Comparison of ENCODE assay signal across 8 cellular contexts in genomic region chr3:14261229-14261628, GRCh38.
DNase-seq lines count a peak whose midpoint lies in the region; ATAC-seq and TF ChIP-seq lines count a peak whose summit lies in the region.

No MANE protein-coding gene starts in this region.

- H3K4me3 ChIP-seq in OCI-LY7 (ENCODE audit: low read depth, low read length, poor library complexity, severe bottlenecking), result no peak overlapping the region
- no peak overlapping the region for H3K4me3 ChIP-seq in epithelial cell of proximal tubule (ENCODE audit: low read depth, low read length)

- POLR2A ChIA-PET in OCI-LY7 (lab: Charles Lee), result no interaction called here

- H3K4me1 ChIP-seq in OCI-LY7 (ENCODE audit: insufficient read depth, low read length, poor library complexity, severe bottlenecking), result peaks cover 6% of the 10 kb centered on the region

- ATAC-seq in naive B cell (ENCODE audit: low read depth in 2 of 2) (peak; percentile 41 to 58), GM21576 (IDR thresholded peaks at IDR 0.05; ENCODE audit: unreplicated experiment) (no peak)

- H3K27me3 Mint-ChIP-seq in HFFc6 (ENCODE audit: insufficient read depth) (peaks cover 3% of the 10 kb centered on the region; the same call in 1 of the 2 replicates), naive B cell (peaks cover 6 to 38% (median 35%) of the 10 kb centered on the region in 3 donors)

- H3K36me3 Mint-ChIP-seq in HFFc6 (ENCODE audit: low read depth) (no peaks in the 10 kb centered on the region), naive B cell (no peaks in the 10 kb centered on the region)

- no peaks in the 10 kb centered on the region for H3K36me3 ChIP-seq in OCI-LY7 (ENCODE audit: insufficient read depth, low read length)

- no peaks in the 10 kb centered on the region for H3K9me3 Mint-ChIP-seq in HFFc6
- peaks cover 0 to 3% (median 0%) of the 10 kb centered on the region in 7 donors for H3K9me3 Mint-ChIP-seq in naive B cell

- intact Hi-C loops in OCI-LY7 (cut with micrococcal nuclease; ENCODE audit: unreplicated experiment), result loop anchor here (1.0 to 5.0 kb wide), 6 partner anchors 58 to 661 kb away; no protein-coding TSS in a partner anchor

- H3K27ac ChIP-seq in OCI-LY7 (ENCODE audit: low read depth, low read length, poor library complexity, severe bottlenecking), result no peak overlapping the region

- H3K79me2 ChIP-seq in OCI-LY7 (ENCODE audit: insufficient read depth, low read depth, low read length), result no peaks in the 10 kb centered on the region

- no peaks in the 10 kb centered on the region for H3K9me3 ChIP-seq in OCI-LY7 (ENCODE audit: low read length)

- H4K20me1 ChIP-seq in OCI-LY7 (ENCODE audit: insufficient read depth, low read length), result no peaks in the 10 kb centered on the region

- H3K4me2 ChIP-seq in OCI-LY7 (ENCODE audit: low read length), result no peak overlapping the region

- peak; percentile 99 for TF ChIP-seq CTCF in HFFc6 (IDR thresholded peaks at IDR 0.05)
- peak; percentile 100 for TF ChIP-seq CTCF in OCI-LY7 (conservative IDR thresholded peaks at IDR 0.05; ENCODE audit: low read length)
- peak; percentile 99 for TF ChIP-seq CTCF in epithelial cell of proximal tubule (conservative IDR thresholded peaks at IDR 0.05; ENCODE audit: low read depth, low read length)

- H3K27ac Mint-ChIP-seq in HFFc6 (no peak overlapping the region), naive B cell (peak overlapping the region in 2 of 6 donors; percentile 3 to 24)

- no peak overlapping the region for H2AFZ ChIP-seq in OCI-LY7 (ENCODE audit: low read length)

- no peaks in the 10 kb centered on the region for H3K9me2 ChIP-seq in OCI-LY7 (ENCODE audit: insufficient read depth, low read length)

- CTCF ChIA-PET in OCI-LY7 (lab: Charles Lee; ENCODE audit: unreplicated experiment), result no interaction called here

- BruUV-seq in OCI-LY7 (replicated peaks; lab: Mats Ljungman, UMichigan), result no TSS peak

- DNase-seq in COLO668 (lab: John Stamatoyannopoulos, UW; ENCODE audit: unreplicated experiment) (peak; percentile 74), HFFc6 (peak; percentile 55), OCI-LY7 (ENCODE audit: low spot score) (peak; percentile 80), activated T-cell treated with anti-CD3 and anti-CD28 coated beads for 1 hour (ENCODE audit: low read depth) (peak; percentile 74), epithelial cell of proximal tubule (ENCODE audit: low read depth) (no peak), naive B cell (peak; percentile 61)
- DNase-seq in stimulated activated CD8-positive, alpha-beta memory T cell treated with anti-CD3 and anti-CD28 coated beads, Interleukin-7, amount 100 ng/mL, for 4 hours (ENCODE audit: low read depth in 2 of 2), result peak; percentile 54

- H3K4me1 Mint-ChIP-seq in HFFc6 (ENCODE audit: low read depth), result peaks cover 41% of the 10 kb centered on the region
- no peaks in the 10 kb centered on the region for H3K4me1 Mint-ChIP-seq in naive B cell

- no peak overlapping the region for H3K4me3 Mint-ChIP-seq in HFFc6
- H3K4me3 Mint-ChIP-seq in naive B cell, result no peak overlapping the region
